Comparison of ENCODE assay signal across 1 cellular context in genomic region chr4:122732329-122733026, GRCh38.
TF ChIP-seq lines count a peak whose summit lies in the region.

TSS of gene BBS12 (plus strand) at chr4:122732704. CDS start at chr4:122741893, 9,189 bp downstream.

TF ChIP-seq in liver, 16 proteins besides CTCF, POLR2A, EP300 and RAD21 (continued from another document):
- no peak for TF ChIP-seq REST (IDR thresholded peaks at IDR 0.05)
